Comparison of ENCODE assay signal across 13 cellular contexts in genomic region chr14:92685784-92686355, GRCh38.
"Had no signal": no experiment of that assay in that cellular context is flagged by ENCODE, and none has a peak within 500 bp of the region (broad histone marks: within the 10 kb centered on the region; RNA-seq: fewer than 3 reads in every experiment).

No MANE protein-coding gene starts in this region.

- H3K27me3 ChIP-seq: tibial artery had no signal

- DNase-seq: activated CD4-positive, alpha-beta T cell treated with anti-CD3 and anti-CD28 coated beads, Interleukin-2, amount 10 ng/mL, durations not matched to agents 7 days and 5 days; activated naive CD4-positive, alpha-beta T cell treated with anti-CD3 and anti-CD28 coated beads for 36 hours; activated T-cell treated with anti-CD3 and anti-CD28 coated beads, Interleukin-2, amount 50 U/mL, for 1 hour; amniotic stem cell; glutamatergic neuron; left cardiac atrium; midbrain; naive thymus-derived CD4-positive, alpha-beta T cell; stimulated activated CD4-positive, alpha-beta T cell treated with anti-CD3 and anti-CD28 coated beads, Interleukin-2, amount 100 ng/mL, for 48 hours; stimulated activated CD8-positive, alpha-beta memory T cell treated with anti-CD3 and anti-CD28 coated beads, Interleukin-4, amount 100 ng/mL, for 48 hours; tibial artery had no signal

- H3K4me3 Mint-ChIP-seq: activated CD4-positive, alpha-beta T cell treated with anti-CD3 and anti-CD28 coated beads, Interleukin-2, amount 10 ng/mL, durations not matched to agents 7 days and 5 days; activated naive CD4-positive, alpha-beta T cell treated with anti-CD3 and anti-CD28 coated beads for 36 hours; naive thymus-derived CD4-positive, alpha-beta T cell had no signal

- H3K9me3 Mint-ChIP-seq: activated CD4-positive, alpha-beta T cell treated with anti-CD3 and anti-CD28 coated beads, Interleukin-2, amount 10 ng/mL, durations not matched to agents 7 days and 5 days; activated naive CD4-positive, alpha-beta T cell treated with anti-CD3 and anti-CD28 coated beads for 36 hours; brain; naive thymus-derived CD4-positive, alpha-beta T cell had no signal

- H3K9me3 ChIP-seq: tibial artery had no signal

- H3K36me3 Mint-ChIP-seq: brain had no signal

- H3K4me3 ChIP-seq: lung had no signal

- H3K27ac Mint-ChIP-seq: activated CD4-positive, alpha-beta T cell treated with anti-CD3 and anti-CD28 coated beads, Interleukin-2, amount 10 ng/mL, durations not matched to agents 7 days and 5 days; activated naive CD4-positive, alpha-beta T cell treated with anti-CD3 and anti-CD28 coated beads for 36 hours; brain had no signal

- H3K4me1 Mint-ChIP-seq: brain had no signal

- H3K27me3 Mint-ChIP-seq: activated CD4-positive, alpha-beta T cell treated with anti-CD3 and anti-CD28 coated beads, Interleukin-2, amount 10 ng/mL, durations not matched to agents 7 days and 5 days; naive thymus-derived CD4-positive, alpha-beta T cell had no signal
